ENCODE assay signal across 9 cellular contexts in genomic region chr7:73851410-73852338, GRCh38. TPM values are rescaled to one million over a fixed set of nuclear protein-coding genes. Genes with fewer than 3 reads are reported as not detected.
DNase-seq lines count a peak whose midpoint lies in the region; ATAC-seq and TF ChIP-seq lines count a peak whose summit lies in the region.
"Had no signal": no experiment of that assay in that cellular context is flagged by ENCODE, and none has a peak within 500 bp of the region (broad histone marks: within the 10 kb centered on the region; RNA-seq: fewer than 3 reads in every experiment).

No MANE protein-coding gene starts in this region.

- CTCF ChIA-PET in Caco-2 (lab: Charles Lee) = interaction anchor here (0.6 to 0.9 kb wide), 2 partner anchors 112 to 157 kb away, joined by 4 to 7 read pairs; no protein-coding TSS in a partner anchor

- peak overlapping the region; percentile 74 for H3K9ac ChIP-seq in skeletal muscle satellite cell (ENCODE audit: low read depth, low read length)

- H3K4me2 ChIP-seq in skeletal muscle satellite cell (ENCODE audit: low read length) = peak overlapping the region; percentile 66

- POLR2A ChIA-PET in Caco-2 (lab: Charles Lee) = interaction anchor here (0.6 to 1.5 kb wide), 6 partner anchors 9 to 136 kb away, joined by 3 to 9 read pairs (median 4); partner anchors contain the start of gene METTL27

- H3K27me3 Mint-ChIP-seq in Caco-2 (ENCODE audit: insufficient read depth, unreplicated experiment) = no peaks in the 10 kb centered on the region

- no peak overlapping the region for H3K27ac ChIP-seq in dorsolateral prefrontal cortex

- intact Hi-C loops in Caco-2 (cut with micrococcal nuclease; ENCODE audit: unreplicated experiment) = loop anchor here (10.0 kb wide), 1 partner anchor 57 kb away; no protein-coding TSS in a partner anchor
- intact Hi-C loops in dorsolateral prefrontal cortex (cut with DNase I) = loop anchor here in 1 of 2 donors (10.0 kb wide), 1 partner anchor 247 kb away; no protein-coding TSS in a partner anchor
- intact Hi-C loops in posterior cingulate gyrus (cut with DNase I) = no loop called here

- H3K9me3 ChIP-seq in Caco-2 = no peaks in the 10 kb centered on the region
- H3K9me3 ChIP-seq in skeletal muscle satellite cell (replicated peaks; ENCODE audit: low read length) = no peaks in the 10 kb centered on the region

- no peaks in the 10 kb centered on the region for H3K36me3 Mint-ChIP-seq in Caco-2 (ENCODE audit: insufficient read depth, unreplicated experiment)

- DNase-seq in Caco-2 (no peak), T1000 (lab: John Stamatoyannopoulos, UW) (peak; percentile 39), fibroblast of mammary gland (ENCODE audit: low read depth) (peak; percentile 99), dorsolateral prefrontal cortex (no peak), posterior cingulate gyrus (no peak)

- H3K4me3 Mint-ChIP-seq in Caco-2 (ENCODE audit: unreplicated experiment) = peak overlapping the region; percentile 8

- no peaks in the 10 kb centered on the region for H3K27me3 ChIP-seq in Caco-2 (replicated peaks; ENCODE audit: control insufficient read depth, insufficient read depth, low read length)
- H3K27me3 ChIP-seq in skeletal muscle satellite cell (ENCODE audit: control insufficient read depth, insufficient read depth, low read length) = no peaks in the 10 kb centered on the region
- peaks cover 0 to 6% (median 0%) of the 10 kb centered on the region in 45 donors for H3K27me3 ChIP-seq in dorsolateral prefrontal cortex

- TF ChIP-seq CTCF in Caco-2 (IDR thresholded peaks at IDR 0.05; ENCODE audit: insufficient read depth in 1 of 2, low read depth in 1 of 2, low read length in 1 of 2, severe bottlenecking in 1 of 2, unreplicated experiment in 1 of 2) = no peak
- TF ChIP-seq CTCF in fibroblast of mammary gland (conservative IDR thresholded peaks at IDR 0.05; ENCODE audit: control insufficient read depth, insufficient read depth, low read depth, low read length) = no peak
- TF ChIP-seq CTCF in dorsolateral prefrontal cortex (IDR thresholded peaks at IDR 0.05 in 54 of 56, conservative IDR thresholded peaks at IDR 0.05 in 2 of 56; ENCODE audit: low read depth in 1 of 56, partially characterized antibody in 56 of 56) = no peak

- peaks cover 38% of the 10 kb centered on the region for H3K4me1 Mint-ChIP-seq in Caco-2 (ENCODE audit: low read depth, unreplicated experiment)

- H3K4me3 ChIP-seq in Caco-2 (ENCODE audit: low read depth, low read length) = no peak overlapping the region
- H3K4me3 ChIP-seq in fibroblast of mammary gland (ENCODE audit: control insufficient read depth, low read depth, low read length) = no peak overlapping the region
- no peak overlapping the region for H3K4me3 ChIP-seq in skeletal muscle satellite cell (ENCODE audit: low read length)
- no peak overlapping the region for H3K4me3 ChIP-seq in dorsolateral prefrontal cortex

- no peaks in the 10 kb centered on the region for H3K36me3 ChIP-seq in Caco-2 (ENCODE audit: control insufficient read depth, insufficient read depth, low read length)
- H3K36me3 ChIP-seq in skeletal muscle satellite cell (ENCODE audit: insufficient read depth, low read length) = no peaks in the 10 kb centered on the region

- peak overlapping the region; percentile 87 for H3K27ac Mint-ChIP-seq in Caco-2 (ENCODE audit: unreplicated experiment)

- peak; percentile 89 for ATAC-seq in GM19351 (IDR thresholded peaks at IDR 0.05; ENCODE audit: unreplicated experiment)
- peak; percentile 82 for ATAC-seq in HG03521 (IDR thresholded peaks at IDR 0.05; ENCODE audit: unreplicated experiment)

- H3K4me1 ChIP-seq in Caco-2 (peaks cover 28% of the 10 kb centered on the region), skeletal muscle satellite cell (ENCODE audit: control insufficient read depth, insufficient read depth, low read length) (peaks cover 35% of the 10 kb centered on the region)

- no peaks in the 10 kb centered on the region for H3K9me3 Mint-ChIP-seq in Caco-2 (ENCODE audit: unreplicated experiment)

- BruUV-seq in Caco-2 (replicated peaks; lab: Mats Ljungman, UMichigan) = no TSS peak

RNA-seq across cellular contexts. Expression of gene TMEM270, which starts 9.3 kb away (rescaled TPM):
- total RNA-seq in Caco-2 (2022) = not detected in 2 replicates
- total RNA-seq in skeletal muscle satellite cell (2012; rRNA removed) = not detected in 2 replicates
- total RNA-seq in dorsolateral prefrontal cortex = under 1 TPM in 1 of 120 experiments, not detected in 119; 0.79 TPM
- total RNA-seq: T-helper 2 cell treated with Interferon-gamma antibody and Interleukin-4, amounts not matched to agents 100 ng/mL and 5 ng/mL, for 36 hours had no signal

RNA-seq across cellular contexts. Expression of gene METTL27, which starts 9.4 kb away (rescaled TPM):
- total RNA-seq in Caco-2 (2022) (1.5 and 1.7 TPM in 2 replicates), dorsolateral prefrontal cortex (1 to 10 TPM in 112 of 120 experiments, under 1 TPM in 6, not detected in 2; 0.54 to 7.6 (median 2.3) TPM)
- total RNA-seq in skeletal muscle satellite cell (2012; rRNA removed) = 2.5 and 13.3 TPM in 2 replicates

RNA-seq across cellular contexts. Expression of gene CLDN4, which starts 20.9 kb away (rescaled TPM):
- total RNA-seq in Caco-2 (2022) (249 TPM in 2 replicates), dorsolateral prefrontal cortex (1 to 10 TPM in 49 of 120 experiments, under 1 TPM in 70, not detected in 1; 0.11 to 3.7 (median 0.81) TPM)
- 1.8 and 7.6 TPM in 2 replicates for total RNA-seq in skeletal muscle satellite cell (2012; rRNA removed)
- total RNA-seq: T-helper 2 cell treated with Interferon-gamma antibody and Interleukin-4, amounts not matched to agents 100 ng/mL and 5 ng/mL, for 36 hours had no signal

Comparison
In these comparisons a context has a peak if more than half of its experiments do, and no peak if none do; other contexts are left out.
1. DNase-seq: peak in T1000 (single experiment) and fibroblast of mammary gland (single experiment); none in Caco-2 (0 of 2), dorsolateral prefrontal cortex (0 of 10) and posterior cingulate gyrus (0 of 10).
2. RNA of gene CLDN4, which starts 20.9 kb away (total RNA-seq): 249 TPM in Caco-2; 0.11 to 3.7 TPM in dorsolateral prefrontal cortex; every median in the first group is over 10 times any median in the second.